Comparison of ENCODE assay signal across 2 cellular contexts in genomic region chr5:172667786-172668735, GRCh38.
TF ChIP-seq lines count a peak whose summit lies in the region.

No MANE protein-coding gene starts in this region.

TF ChIP-seq in HEK293, 187 proteins besides CTCF, POLR2A, EP300 and RAD21:
- TF ChIP-seq ZNF16 (tag by site-specific recombination; IDR thresholded peaks at IDR 0.05; ENCODE audit: low read depth) (no peak), ZNF623 (tag by site-specific recombination; IDR thresholded peaks at IDR 0.05) (peak; percentile 87)

TF ChIP-seq in H1, 55 proteins besides CTCF, POLR2A, EP300 and RAD21:
- no peak for TF ChIP-seq MAFK (IDR thresholded peaks at IDR 0.05; ENCODE audit: low read depth, low read length)
- no peak for TF ChIP-seq FOSL1 (IDR thresholded peaks at IDR 0.05; ENCODE audit: insufficient read depth, low read depth, low read length)
- TF ChIP-seq TEAD4 (IDR thresholded peaks at IDR 0.05; ENCODE audit: low read depth, low read length) = no peak
- no peak for TF ChIP-seq CHD7 (IDR thresholded peaks at IDR 0.05; ENCODE audit: insufficient replicate concordance, low read length)
- TF ChIP-seq SIN3A (conservative IDR thresholded peaks at IDR 0.05 in 1 of 2, IDR thresholded peaks at IDR 0.05 in 1 of 2; ENCODE audit: low read depth in 1 of 2, low read length in 2 of 2) = no peak
- TF ChIP-seq SIX5 (IDR thresholded peaks at IDR 0.05; ENCODE audit: low read depth, low read length) = no peak
- TF ChIP-seq TAF7 (optimal IDR thresholded peaks at IDR 0.05; ENCODE audit: borderline replicate concordance, low read depth, low read length) = no peak
- no peak for TF ChIP-seq SRF (IDR thresholded peaks at IDR 0.05; ENCODE audit: low read depth, low read length)
- TF ChIP-seq KDM4A (IDR thresholded peaks at IDR 0.05; ENCODE audit: low read depth, low read length, severe bottlenecking) = no peak
- TF ChIP-seq JUND (IDR thresholded peaks at IDR 0.05; ENCODE audit: low read length) = no peak
- TF ChIP-seq HDAC6 (IDR thresholded peaks at IDR 0.05; ENCODE audit: low read depth, low read length) = no peak
- TF ChIP-seq BACH1 (IDR thresholded peaks at IDR 0.05; ENCODE audit: low read length) = no peak
- TF ChIP-seq EGR1 (IDR thresholded peaks at IDR 0.05; ENCODE audit: borderline replicate concordance, low read depth, low read length) = no peak
- TF ChIP-seq BCL11A (IDR thresholded peaks at IDR 0.05; ENCODE audit: low read depth in 2 of 2, low read length in 2 of 2) = no peak
- TF ChIP-seq PHF8 (conservative IDR thresholded peaks at IDR 0.05; ENCODE audit: low read depth, low read length) = no peak
- TF ChIP-seq NANOG (IDR thresholded peaks at IDR 0.05; ENCODE audit: insufficient read depth, low read depth, low read length, poor library complexity, severe bottlenecking) = no peak
- TF ChIP-seq CHD1 (IDR thresholded peaks at IDR 0.05; ENCODE audit: low read depth, low read length) = no peak
- TF ChIP-seq GABPA (IDR thresholded peaks at IDR 0.05; ENCODE audit: borderline replicate concordance, insufficient read depth, low read length) = no peak
- TF ChIP-seq POU5F1 (IDR thresholded peaks at IDR 0.05; ENCODE audit: low read depth, low read length) = no peak
- TF ChIP-seq ASH2L (IDR thresholded peaks at IDR 0.05; ENCODE audit: low read length) = no peak
